ENCODE assay signal across 1 cellular context in genomic region chr4:72568959-72569718, GRCh38.
TF ChIP-seq lines count a peak whose summit lies in the region.

Gene ADAMTS3 (minus strand): TSS chr4:72569221. CDS start chr4:72568762, 459 bp downstream.

TF ChIP-seq in K562, 482 proteins besides CTCF, POLR2A, EP300 and RAD21 (continued from another document and continues in another):
- TF ChIP-seq RBM14 (IDR thresholded peaks at IDR 0.05; ENCODE audit: borderline replicate concordance, insufficient read depth, low read depth, low read length) (no peak), ZNF436 (CRISPR knock-in tag; IDR thresholded peaks at IDR 0.05) (no peak), ZNF311 (CRISPR knock-in tag; IDR thresholded peaks at IDR 0.05) (no peak), FOSL1 (tag; conservative IDR thresholded peaks at IDR 0.05) (no peak), IFI16 (CRISPR knock-in tag; IDR thresholded peaks at IDR 0.05) (no peak), NFE2 (IDR thresholded peaks at IDR 0.05; ENCODE audit: low read depth) (no peak), RBFOX2 (IDR thresholded peaks at IDR 0.05; ENCODE audit: low read depth, low read length) (peak; percentile 98), POLR2B (IDR thresholded peaks at IDR 0.05; ENCODE audit: low read depth, partially characterized antibody) (peak; percentile 78), ZBTB7A (IDR thresholded peaks at IDR 0.05; ENCODE audit: borderline replicate concordance, control insufficient read depth, low read depth, low read length) (peak; percentile 91), SMAD1 (IDR thresholded peaks at IDR 0.05; ENCODE audit: low read depth, low read length, partially characterized antibody) (no peak), NCOA2 (IDR thresholded peaks at IDR 0.05; ENCODE audit: partially characterized antibody in 2 of 2) (no peak), MAFG (tag; conservative IDR thresholded peaks at IDR 0.05) (no peak), HDAC6 (IDR thresholded peaks at IDR 0.05; ENCODE audit: low read depth, low read length) (no peak), ZNF347 (CRISPR knock-in tag; IDR thresholded peaks at IDR 0.05; ENCODE audit: low read depth) (no peak), SLC30A9 (CRISPR knock-in tag; IDR thresholded peaks at IDR 0.05) (no peak), NR1H2 (CRISPR knock-in tag; IDR thresholded peaks at IDR 0.05) (no peak), DLX4 (CRISPR knock-in tag; IDR thresholded peaks at IDR 0.05) (no peak), PCBP1 (IDR thresholded peaks at IDR 0.05; ENCODE audit: low read depth, low read length, poor library complexity, severe bottlenecking) (no peak), NCOR1 (IDR thresholded peaks at IDR 0.05) (peak; percentile 22; the same call in 1 of the 2 replicates), SMAD3 (CRISPR knock-in tag; conservative IDR thresholded peaks at IDR 0.05) (no peak), CREM (IDR thresholded peaks at IDR 0.05; ENCODE audit: low read depth) (peak; percentile 75), SREBF2 (CRISPR knock-in tag; IDR thresholded peaks at IDR 0.05) (no peak), TARDBP (IDR thresholded peaks at IDR 0.05) (no peak; the same call in 1 of the 2 replicates), COPS2 (conservative IDR thresholded peaks at IDR 0.05) (no peak), GABPB2 (CRISPR knock-in tag; conservative IDR thresholded peaks at IDR 0.05) (no peak), ZNF780A (CRISPR knock-in tag; IDR thresholded peaks at IDR 0.05) (no peak), MECOM (CRISPR knock-in tag; IDR thresholded peaks at IDR 0.05) (no peak), ZNF316 (IDR thresholded peaks at IDR 0.05) (no peak), PRMT5 (CRISPR knock-in tag; IDR thresholded peaks at IDR 0.05) (no peak), BCLAF1 (IDR thresholded peaks at IDR 0.05; ENCODE audit: borderline replicate concordance in 1 of 2, control insufficient read depth in 1 of 2, low read depth in 2 of 2, low read length in 1 of 2) (no peak), DIDO1 (tag; IDR thresholded peaks at IDR 0.05; ENCODE audit: low read depth) (no peak), ARID2 (IDR thresholded peaks at IDR 0.05) (no peak), ATF3 (IDR thresholded peaks at IDR 0.05) (no peak), ATF3 (CRISPR knock-in tag; conservative IDR thresholded peaks at IDR 0.05) (no peak; the same call in 1 of the 2 replicates), ZNF551 (CRISPR knock-in tag; IDR thresholded peaks at IDR 0.05) (no peak), MAFK (IDR thresholded peaks at IDR 0.05; ENCODE audit: low read length) (no peak), PHB2 (IDR thresholded peaks at IDR 0.05; ENCODE audit: low read depth) (no peak), CEBPG (CRISPR knock-in tag; IDR thresholded peaks at IDR 0.05) (no peak), CEBPG (tag; conservative IDR thresholded peaks at IDR 0.05 in 1 of 2, IDR thresholded peaks at IDR 0.05 in 1 of 2) (no peak), ZNF197 (CRISPR knock-in tag; IDR thresholded peaks at IDR 0.05; ENCODE audit: low read depth) (no peak), SAFB (IDR thresholded peaks at IDR 0.05; ENCODE audit: borderline replicate concordance, low read depth, low read length) (peak; percentile 71), ELF1 (tag; IDR thresholded peaks at IDR 0.05) (no peak), NKRF (IDR thresholded peaks at IDR 0.05; ENCODE audit: borderline replicate concordance) (0 out of 2 replicates have a peak, but pooled peaks have one; percentile 35), RBM39 (optimal IDR thresholded peaks at IDR 0.05; ENCODE audit: low read depth, low read length) (no peak), BACH1 (tag; IDR thresholded peaks at IDR 0.05) (no peak)
- TF ChIP-seq, protein P1, sequence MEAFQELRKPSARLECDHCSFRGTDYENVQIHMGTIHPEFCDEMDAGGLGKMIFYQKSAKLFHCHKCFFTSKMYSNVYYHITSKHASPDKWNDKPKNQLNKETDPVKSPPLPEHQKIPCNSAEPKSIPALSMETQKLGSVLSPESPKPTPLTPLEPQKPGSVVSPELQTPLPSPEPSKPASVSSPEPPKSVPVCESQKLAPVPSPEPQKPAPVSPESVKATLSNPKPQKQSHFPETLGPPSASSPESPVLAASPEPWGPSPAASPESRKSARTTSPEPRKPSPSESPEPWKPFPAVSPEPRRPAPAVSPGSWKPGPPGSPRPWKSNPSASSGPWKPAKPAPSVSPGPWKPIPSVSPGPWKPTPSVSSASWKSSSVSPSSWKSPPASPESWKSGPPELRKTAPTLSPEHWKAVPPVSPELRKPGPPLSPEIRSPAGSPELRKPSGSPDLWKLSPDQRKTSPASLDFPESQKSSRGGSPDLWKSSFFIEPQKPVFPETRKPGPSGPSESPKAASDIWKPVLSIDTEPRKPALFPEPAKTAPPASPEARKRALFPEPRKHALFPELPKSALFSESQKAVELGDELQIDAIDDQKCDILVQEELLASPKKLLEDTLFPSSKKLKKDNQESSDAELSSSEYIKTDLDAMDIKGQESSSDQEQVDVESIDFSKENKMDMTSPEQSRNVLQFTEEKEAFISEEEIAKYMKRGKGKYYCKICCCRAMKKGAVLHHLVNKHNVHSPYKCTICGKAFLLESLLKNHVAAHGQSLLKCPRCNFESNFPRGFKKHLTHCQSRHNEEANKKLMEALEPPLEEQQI (IDR thresholded peaks at IDR 0.05): no peak
- TF ChIP-seq, protein P2, sequence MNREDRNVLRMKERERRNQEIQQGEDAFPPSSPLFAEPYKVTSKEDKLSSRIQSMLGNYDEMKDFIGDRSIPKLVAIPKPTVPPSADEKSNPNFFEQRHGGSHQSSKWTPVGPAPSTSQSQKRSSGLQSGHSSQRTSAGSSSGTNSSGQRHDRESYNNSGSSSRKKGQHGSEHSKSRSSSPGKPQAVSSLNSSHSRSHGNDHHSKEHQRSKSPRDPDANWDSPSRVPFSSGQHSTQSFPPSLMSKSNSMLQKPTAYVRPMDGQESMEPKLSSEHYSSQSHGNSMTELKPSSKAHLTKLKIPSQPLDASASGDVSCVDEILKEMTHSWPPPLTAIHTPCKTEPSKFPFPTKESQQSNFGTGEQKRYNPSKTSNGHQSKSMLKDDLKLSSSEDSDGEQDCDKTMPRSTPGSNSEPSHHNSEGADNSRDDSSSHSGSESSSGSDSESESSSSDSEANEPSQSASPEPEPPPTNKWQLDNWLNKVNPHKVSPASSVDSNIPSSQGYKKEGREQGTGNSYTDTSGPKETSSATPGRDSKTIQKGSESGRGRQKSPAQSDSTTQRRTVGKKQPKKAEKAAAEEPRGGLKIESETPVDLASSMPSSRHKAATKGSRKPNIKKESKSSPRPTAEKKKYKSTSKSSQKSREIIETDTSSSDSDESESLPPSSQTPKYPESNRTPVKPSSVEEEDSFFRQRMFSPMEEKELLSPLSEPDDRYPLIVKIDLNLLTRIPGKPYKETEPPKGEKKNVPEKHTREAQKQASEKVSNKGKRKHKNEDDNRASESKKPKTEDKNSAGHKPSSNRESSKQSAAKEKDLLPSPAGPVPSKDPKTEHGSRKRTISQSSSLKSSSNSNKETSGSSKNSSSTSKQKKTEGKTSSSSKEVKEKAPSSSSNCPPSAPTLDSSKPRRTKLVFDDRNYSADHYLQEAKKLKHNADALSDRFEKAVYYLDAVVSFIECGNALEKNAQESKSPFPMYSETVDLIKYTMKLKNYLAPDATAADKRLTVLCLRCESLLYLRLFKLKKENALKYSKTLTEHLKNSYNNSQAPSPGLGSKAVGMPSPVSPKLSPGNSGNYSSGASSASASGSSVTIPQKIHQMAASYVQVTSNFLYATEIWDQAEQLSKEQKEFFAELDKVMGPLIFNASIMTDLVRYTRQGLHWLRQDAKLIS (CRISPR knock-in tag; IDR thresholded peaks at IDR 0.05): 0 out of 2 replicates have a peak, but pooled peaks have one; percentile 78
- TF ChIP-seq, protein P3, sequence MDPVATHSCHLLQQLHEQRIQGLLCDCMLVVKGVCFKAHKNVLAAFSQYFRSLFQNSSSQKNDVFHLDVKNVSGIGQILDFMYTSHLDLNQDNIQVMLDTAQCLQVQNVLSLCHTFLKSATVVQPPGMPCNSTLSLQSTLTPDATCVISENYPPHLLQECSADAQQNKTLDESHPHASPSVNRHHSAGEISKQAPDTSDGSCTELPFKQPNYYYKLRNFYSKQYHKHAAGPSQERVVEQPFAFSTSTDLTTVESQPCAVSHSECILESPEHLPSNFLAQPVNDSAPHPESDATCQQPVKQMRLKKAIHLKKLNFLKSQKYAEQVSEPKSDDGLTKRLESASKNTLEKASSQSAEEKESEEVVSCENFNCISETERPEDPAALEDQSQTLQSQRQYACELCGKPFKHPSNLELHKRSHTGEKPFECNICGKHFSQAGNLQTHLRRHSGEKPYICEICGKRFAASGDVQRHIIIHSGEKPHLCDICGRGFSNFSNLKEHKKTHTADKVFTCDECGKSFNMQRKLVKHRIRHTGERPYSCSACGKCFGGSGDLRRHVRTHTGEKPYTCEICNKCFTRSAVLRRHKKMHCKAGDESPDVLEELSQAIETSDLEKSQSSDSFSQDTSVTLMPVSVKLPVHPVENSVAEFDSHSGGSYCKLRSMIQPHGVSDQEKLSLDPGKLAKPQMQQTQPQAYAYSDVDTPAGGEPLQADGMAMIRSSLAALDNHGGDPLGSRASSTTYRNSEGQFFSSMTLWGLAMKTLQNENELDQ (CRISPR knock-in tag; IDR thresholded peaks at IDR 0.05; ENCODE audit: borderline replicate concordance): no peak
- TF ChIP-seq, protein P4, sequence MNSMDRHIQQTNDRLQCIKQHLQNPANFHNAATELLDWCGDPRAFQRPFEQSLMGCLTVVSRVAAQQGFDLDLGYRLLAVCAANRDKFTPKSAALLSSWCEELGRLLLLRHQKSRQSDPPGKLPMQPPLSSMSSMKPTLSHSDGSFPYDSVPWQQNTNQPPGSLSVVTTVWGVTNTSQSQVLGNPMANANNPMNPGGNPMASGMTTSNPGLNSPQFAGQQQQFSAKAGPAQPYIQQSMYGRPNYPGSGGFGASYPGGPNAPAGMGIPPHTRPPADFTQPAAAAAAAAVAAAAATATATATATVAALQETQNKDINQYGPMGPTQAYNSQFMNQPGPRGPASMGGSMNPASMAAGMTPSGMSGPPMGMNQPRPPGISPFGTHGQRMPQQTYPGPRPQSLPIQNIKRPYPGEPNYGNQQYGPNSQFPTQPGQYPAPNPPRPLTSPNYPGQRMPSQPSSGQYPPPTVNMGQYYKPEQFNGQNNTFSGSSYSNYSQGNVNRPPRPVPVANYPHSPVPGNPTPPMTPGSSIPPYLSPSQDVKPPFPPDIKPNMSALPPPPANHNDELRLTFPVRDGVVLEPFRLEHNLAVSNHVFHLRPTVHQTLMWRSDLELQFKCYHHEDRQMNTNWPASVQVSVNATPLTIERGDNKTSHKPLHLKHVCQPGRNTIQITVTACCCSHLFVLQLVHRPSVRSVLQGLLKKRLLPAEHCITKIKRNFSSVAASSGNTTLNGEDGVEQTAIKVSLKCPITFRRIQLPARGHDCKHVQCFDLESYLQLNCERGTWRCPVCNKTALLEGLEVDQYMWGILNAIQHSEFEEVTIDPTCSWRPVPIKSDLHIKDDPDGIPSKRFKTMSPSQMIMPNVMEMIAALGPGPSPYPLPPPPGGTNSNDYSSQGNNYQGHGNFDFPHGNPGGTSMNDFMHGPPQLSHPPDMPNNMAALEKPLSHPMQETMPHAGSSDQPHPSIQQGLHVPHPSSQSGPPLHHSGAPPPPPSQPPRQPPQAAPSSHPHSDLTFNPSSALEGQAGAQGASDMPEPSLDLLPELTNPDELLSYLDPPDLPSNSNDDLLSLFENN (IDR thresholded peaks at IDR 0.05; ENCODE audit: low read depth in 2 of 2, low read length in 2 of 2): no peak
